8 cellular contexts compared by ENCODE assay signal in genomic region chrX:15789979-15790765, GRCh38. TPM values are rescaled to one million over a fixed set of nuclear protein-coding genes. Genes with fewer than 3 reads are reported as not detected.
DNase-seq lines count a peak whose midpoint lies in the region; ATAC-seq lines count a peak whose summit lies in the region.

Gene ZRSR2 (plus strand): TSS chrX:15790484. CDS start chrX:15790496, 12 bp downstream.

- peak; percentile 89 for ATAC-seq in GM19025 (IDR thresholded peaks at IDR 0.05; ENCODE audit: low read depth, unreplicated experiment)
- ATAC-seq in HG03196 (IDR thresholded peaks at IDR 0.05; ENCODE audit: unreplicated experiment) = peak; percentile 94
- ATAC-seq in activated CD4-positive, CD25-positive, alpha-beta regulatory T cell treated with anti-CD3 and anti-CD28 coated beads, Interleukin-2, amount 50 U/mL, for 24 hours = peak; percentile 89

- DNase-seq in AG20443 (ENCODE audit: low spot score) (peak; percentile 92), NCI-H446 (lab: John Stamatoyannopoulos, UW) (peak; percentile 25 to 74), cerebellum (ENCODE audit: low spot score) (peak; percentile 81)
- DNase-seq in stimulated activated CD4-positive, alpha-beta T cell treated with anti-CD3 and anti-CD28 coated beads, Interleukin-1b, Interleukin-23, amount 100 ng/mL, for 24 hours (ENCODE audit: low read depth in 4 of 4, low spot score in 1 of 4) = peak; percentile 55 to 82 (median 74)

- H3K27me3 ChIP-seq in layer of hippocampus (ENCODE audit: control insufficient read depth, insufficient read depth, low read length) = no peaks in the 10 kb centered on the region

- peak within 1 kb of the TSS; percentile 49 for H3K27ac ChIP-seq in layer of hippocampus (ENCODE audit: low read depth, low read length)

RNA-seq across cellular contexts. Expression of gene ZRSR2, which starts in this region (rescaled TPM):
- 6.4 TPM for total RNA-seq in cerebellum

Comparison
In these comparisons a context has a peak if more than half of its experiments do, and no peak if none do; other contexts are left out.
1. Peak in every context shown above with its lines: DNase-seq, ATAC-seq and H3K27ac ChIP-seq.